8 cellular contexts compared by ENCODE assay signal in genomic region chr9:93575706-93576295, GRCh38. TPM values are rescaled to one million over a fixed set of nuclear protein-coding genes. Genes with fewer than 3 reads are reported as not detected.
A peak's percentile ranks its signal among the peaks of the same experiment; 100 is the strongest.
DNase-seq lines count a peak whose midpoint lies in the region; ATAC-seq, FAIRE-seq and TF ChIP-seq lines count a peak whose summit lies in the region.

No MANE protein-coding gene starts in this region.

- H3K27ac ChIP-seq in SK-N-SH (ENCODE audit: low read depth in 2 of 2, low read length in 1 of 2) (peak overlapping the region; percentile 53 to 79; a peak in 2 of 4 replicates), prostate gland (peak overlapping the region; percentile 94 to 95)

- H3K4me1 ChIP-seq in SK-N-SH (ENCODE audit: control insufficient read depth in 1 of 2, insufficient read depth in 2 of 2, low read depth in 1 of 2, low read length in 1 of 2), result peaks cover 0 to 18% of the 10 kb centered on the region in 2 experiments; a peak in 3 of 4 replicates
- H3K4me1 ChIP-seq in prostate gland (replicated peaks), result peaks cover 32% of the 10 kb centered on the region

- peaks cover 10% of the 10 kb centered on the region for H3K36me3 Mint-ChIP-seq in activated naive CD8-positive, alpha-beta T cell treated with anti-CD3 and anti-CD28 coated beads for 36 hours

- H3K4me1 Mint-ChIP-seq in activated naive CD8-positive, alpha-beta T cell treated with anti-CD3 and anti-CD28 coated beads for 36 hours, result peaks cover 28% of the 10 kb centered on the region

- H3K4me2 ChIP-seq in SK-N-SH, result peak overlapping the region; percentile 96

- whole genome bisulfite sequencing in SK-N-SH (ENCODE audit: low lambda C conversion rate), result 1% methylated on average over 32 of the region's 35 CpGs
- WGBS in prostate gland, result 2% methylated on average over 33 of the region's 35 CpGs

- H4K20me1 ChIP-seq in SK-N-SH (ENCODE audit: insufficient read depth), result peaks cover 3% of the 10 kb centered on the region; the same call in 1 of the 2 replicates

- H3K4me3 ChIP-seq in SK-N-SH (ENCODE audit: low read depth in 2 of 2, low read length in 1 of 2) (peak overlapping the region; percentile 71 to 87), prostate gland (peak overlapping the region; percentile 87)

- peak overlapping the region; percentile 82 for H3K4me3 Mint-ChIP-seq in activated naive CD8-positive, alpha-beta T cell treated with anti-CD3 and anti-CD28 coated beads for 36 hours

- ATAC-seq in HG03039 (IDR thresholded peaks at IDR 0.05; ENCODE audit: unreplicated experiment) (peak; percentile 28), left cardiac atrium (peak; percentile 45 to 50), HG03196 (IDR thresholded peaks at IDR 0.05; ENCODE audit: unreplicated experiment) (no peak)

- no peaks in the 10 kb centered on the region for H3K9me2 ChIP-seq in SK-N-SH

- TF ChIP-seq CTCF in SK-N-SH (IDR thresholded peaks at IDR 0.05), result no peak
- no peak for TF ChIP-seq CTCF in prostate gland (IDR thresholded peaks at IDR 0.05)

- intact Hi-C loops in left cardiac atrium (cut with DNase I) (loop anchor here in 1 of 2 donors (10.0 kb wide), 1 partner anchor 121 kb away; the partner anchor contains the start of genes FAM120A and FAM120AOS), prostate gland (cut with DNase I) (no loop called here)

- peaks cover 51% of the 10 kb centered on the region for H3K79me2 ChIP-seq in SK-N-SH (ENCODE audit: insufficient read depth)

- peak; percentile 67 for DNase-seq in GM12891 (ENCODE audit: insufficient read length, low spot score)
- peak; percentile 75 for DNase-seq in SK-N-SH
- DNase-seq in activated naive CD8-positive, alpha-beta T cell treated with anti-CD3 and anti-CD28 coated beads for 36 hours, result peak; percentile 49
- DNase-seq in left cardiac atrium, result peak; percentile 65
- peak; percentile 46 for DNase-seq in prostate gland (ENCODE audit: low spot score)
- DNase-seq in putamen (ENCODE audit: low spot score), result no peak

- no peaks in the 10 kb centered on the region for H3K27me3 ChIP-seq in SK-N-SH (ENCODE audit: insufficient read depth)
- H3K27me3 ChIP-seq in prostate gland (replicated peaks; ENCODE audit: insufficient read depth), result no peaks in the 10 kb centered on the region

- FAIRE-seq in GM12891 (lab: Jason Lieb, UNC), result no peak

- H3K36me3 ChIP-seq in SK-N-SH (replicated peaks in 1 of 2; ENCODE audit: control insufficient read depth in 1 of 2, insufficient read depth in 2 of 2, low read length in 1 of 2) (peaks cover 0 to 7% of the 10 kb centered on the region in 2 experiments), prostate gland (no peaks in the 10 kb centered on the region)

- CTCF ChIA-PET in SK-N-SH (lab: Yijun Ruan, JAX), result interaction anchor here (1.0 to 1.5 kb wide), 2 partner anchors 9 to 12 kb away, joined by 5 to 7 read pairs; no protein-coding TSS in a partner anchor

- no peaks in the 10 kb centered on the region for H3F3A ChIP-seq in SK-N-SH (replicated peaks; ENCODE audit: insufficient read depth)

- H3K27me3 Mint-ChIP-seq in activated naive CD8-positive, alpha-beta T cell treated with anti-CD3 and anti-CD28 coated beads for 36 hours, result no peaks in the 10 kb centered on the region

- H3K9me3 Mint-ChIP-seq in activated naive CD8-positive, alpha-beta T cell treated with anti-CD3 and anti-CD28 coated beads for 36 hours, result peaks cover 4% of the 10 kb centered on the region

- H3K9me3 ChIP-seq in SK-N-SH (peaks cover 7% of the 10 kb centered on the region), prostate gland (no peaks in the 10 kb centered on the region)

- TF ChIP-seq POLR2A in GM12891 (IDR thresholded peaks at IDR 0.05; ENCODE audit: low read depth, low read length) (no peak), prostate gland (IDR thresholded peaks at IDR 0.05) (peak; percentile 39)

- TF ChIP-seq RAD21 in SK-N-SH (IDR thresholded peaks at IDR 0.05; ENCODE audit: low read length), result no peak

- TF ChIP-seq EP300 in SK-N-SH (IDR thresholded peaks at IDR 0.05; ENCODE audit: borderline replicate concordance in 1 of 2, low read depth in 1 of 2, low read length in 1 of 2), result no peak

- peak overlapping the region; percentile 91 for H3K9ac ChIP-seq in SK-N-SH

- peak overlapping the region; percentile 74; the same call in 1 of the 2 replicates for H2AFZ ChIP-seq in SK-N-SH (ENCODE audit: low read depth)

- peak overlapping the region; percentile 85 for H3K27ac Mint-ChIP-seq in activated naive CD8-positive, alpha-beta T cell treated with anti-CD3 and anti-CD28 coated beads for 36 hours

- POLR2A ChIA-PET in SK-N-SH (lab: Yijun Ruan, JAX), result interaction anchor here (1.3 kb wide), 1 partner anchor 9 kb away, joined by 9 read pairs; no protein-coding TSS in a partner anchor

TF ChIP-seq in GM12891, 5 proteins besides CTCF, POLR2A, EP300 and RAD21:
- TF ChIP-seq SPI1 (IDR thresholded peaks at IDR 0.05; ENCODE audit: low read depth, low read length) (peak; percentile 94), PAX5 (IDR thresholded peaks at IDR 0.05; ENCODE audit: insufficient read depth, low read length, severe bottlenecking) (no peak)

TF ChIP-seq in SK-N-SH, 30 proteins besides CTCF, POLR2A, EP300 and RAD21:
- TF ChIP-seq POLR2AphosphoS5 (IDR thresholded peaks at IDR 0.05; ENCODE audit: low read depth, low read length) (peak; percentile 22; the same call in 1 of the 2 replicates), SMC3 (IDR thresholded peaks at IDR 0.05; ENCODE audit: low read depth, low read length) (no peak)

RNA-seq across cellular contexts. Expression of gene PHF2, which starts 0.6 kb away (rescaled TPM):
- 4.2 TPM for polyA plus RNA-seq in GM12891 (2012; ENCODE audit: low read depth, missing spikeins)
- polyA plus RNA-seq in SK-N-SH (2012; rRNA removed), result 7.7 and 11.2 TPM in 2 replicates
- 8.1 and 10.4 TPM in 2 replicates for polyA plus RNA-seq in SK-N-SH (2012; cell fraction: cytosol; rRNA removed)
- polyA plus RNA-seq in SK-N-SH (2012; cell fraction: nucleus; rRNA removed), result 12.3 and 15.3 TPM in 2 replicates
- total RNA-seq in activated naive CD8-positive, alpha-beta T cell treated with anti-CD3 and anti-CD28 coated beads for 36 hours, result 10 to 100 TPM; 14.6 to 15.6 TPM
- total RNA-seq in left cardiac atrium, result 10 to 100 TPM; 25.7 to 27.7 TPM
- 10 to 100 TPM; 32.4 to 32.9 TPM for total RNA-seq in prostate gland
